Comparison of ENCODE assay signal across 11 cellular contexts in the genomic region with DNA sequence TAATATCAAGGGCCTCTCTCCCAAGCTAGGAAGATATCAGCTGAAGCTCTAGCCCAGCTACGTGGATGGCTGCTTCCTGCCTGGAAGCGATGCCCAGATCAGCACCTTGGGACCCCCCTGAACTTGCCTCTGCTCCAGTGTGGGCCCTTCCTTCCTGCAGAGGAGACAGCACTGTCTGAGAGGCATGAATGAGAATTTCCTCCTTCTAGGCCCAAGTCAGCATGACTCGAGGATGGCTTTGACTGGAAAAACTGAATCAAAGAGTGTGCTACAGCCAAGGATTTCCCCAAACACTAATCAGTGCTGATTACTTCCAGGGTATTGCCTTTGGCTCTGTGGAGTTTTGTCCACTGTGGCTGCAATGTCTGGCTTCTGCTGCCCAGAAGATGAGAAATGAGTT. TPM values are rescaled to one million over a fixed set of nuclear protein-coding genes. Genes with fewer than 3 reads are reported as not detected.
DNase-seq lines count a peak whose midpoint lies in the region; ATAC-seq, FAIRE-seq and TF ChIP-seq lines count a peak whose summit lies in the region.
"Had no signal": no experiment of that assay in that cellular context is flagged by ENCODE, and none has a peak within 500 bp of the region (broad histone marks: within the 10 kb centered on the region; RNA-seq: fewer than 3 reads in every experiment).

No MANE protein-coding gene starts in this region.

- POLR2A ChIA-PET in activated CD8-positive, alpha-beta T cell treated with anti-CD3 and anti-CD28 coated beads for 36 hours (lab: Charles Lee), result no interaction called here
- POLR2A ChIA-PET in activated CD8-positive, alpha-beta T cell treated with anti-CD3 and anti-CD28 coated beads, Interleukin-2, amount 10 ng/mL, durations not matched to agents 7 days and 5 days (lab: Charles Lee), result no interaction called here
- POLR2A ChIA-PET in HepG2 (lab: Yijun Ruan, JAX), result interaction anchor here (1.2 to 7.0 kb wide), 3 partner anchors 15 to 36 kb away, joined by 3 to 45 read pairs (median 3); no protein-coding TSS in a partner anchor
- POLR2A ChIA-PET in CD8-positive, alpha-beta T cell (lab: Charles Lee), result no interaction called here
- POLR2A ChIA-PET in activated CD4-positive, alpha-beta memory T cell treated with anti-CD3 and anti-CD28 coated beads for 36 hours (lab: Charles Lee), result interaction anchor here (0.7 kb wide), 1 partner anchor 10 kb away, joined by 3 read pairs; no protein-coding TSS in a partner anchor

- H3K27me3 Mint-ChIP-seq in activated CD8-positive, alpha-beta T cell treated with anti-CD3 and anti-CD28 coated beads for 36 hours, result no peaks in the 10 kb centered on the region
- no peaks in the 10 kb centered on the region for H3K27me3 Mint-ChIP-seq in activated CD8-positive, alpha-beta T cell treated with anti-CD3 and anti-CD28 coated beads, Interleukin-2, amount 10 ng/mL, durations not matched to agents 7 days and 5 days (ENCODE audit: low read depth)
- no peaks in the 10 kb centered on the region for H3K27me3 Mint-ChIP-seq in CD8-positive, alpha-beta T cell (ENCODE audit: low read depth)
- H3K27me3 Mint-ChIP-seq in activated CD4-positive, alpha-beta memory T cell treated with anti-CD3 and anti-CD28 coated beads for 36 hours, result no peaks in the 10 kb centered on the region

- TF ChIP-seq CTCF in activated CD8-positive, alpha-beta T cell treated with anti-CD3 and anti-CD28 coated beads for 36 hours (IDR thresholded peaks at IDR 0.05), result no peak
- TF ChIP-seq CTCF in cardiac fibroblast (IDR thresholded peaks at IDR 0.05; ENCODE audit: low read depth, low read length) (no peak), HepG2 (CRISPR knock-in tag; IDR thresholded peaks at IDR 0.05) (no peak), tibial artery (IDR thresholded peaks at IDR 0.05) (no peak)
- no peak for TF ChIP-seq CTCF in CD8-positive, alpha-beta T cell (IDR thresholded peaks at IDR 0.05)

- BruUV-seq in HepG2 (replicated peaks; lab: Mats Ljungman, UMichigan), result no TSS peak

- no peaks in the 10 kb centered on the region for H3K36me3 Mint-ChIP-seq in activated CD8-positive, alpha-beta T cell treated with anti-CD3 and anti-CD28 coated beads for 36 hours (ENCODE audit: low read depth)
- no peaks in the 10 kb centered on the region for H3K36me3 Mint-ChIP-seq in activated CD8-positive, alpha-beta T cell treated with anti-CD3 and anti-CD28 coated beads, Interleukin-2, amount 10 ng/mL, durations not matched to agents 7 days and 5 days (ENCODE audit: low read depth)
- peaks cover 2% of the 10 kb centered on the region for H3K36me3 Mint-ChIP-seq in CD8-positive, alpha-beta T cell
- no peaks in the 10 kb centered on the region for H3K36me3 Mint-ChIP-seq in activated CD4-positive, alpha-beta memory T cell treated with anti-CD3 and anti-CD28 coated beads for 36 hours

- peak; percentile 42 for ATAC-seq in activated CD8-positive, alpha-beta T cell treated with anti-CD3 and anti-CD28 coated beads for 36 hours
- no peak for ATAC-seq in activated CD8-positive, alpha-beta T cell treated with anti-CD3 and anti-CD28 coated beads, Interleukin-2, amount 10 ng/mL, durations not matched to agents 7 days and 5 days
- ATAC-seq in HepG2, result no peak
- no peak for ATAC-seq in HG02759 (IDR thresholded peaks at IDR 0.05; ENCODE audit: unreplicated experiment)
- ATAC-seq in CD8-positive, alpha-beta T cell, result no peak

- no peaks in the 10 kb centered on the region for H3K9me3 Mint-ChIP-seq in activated CD8-positive, alpha-beta T cell treated with anti-CD3 and anti-CD28 coated beads for 36 hours
- no peaks in the 10 kb centered on the region for H3K9me3 Mint-ChIP-seq in activated CD8-positive, alpha-beta T cell treated with anti-CD3 and anti-CD28 coated beads, Interleukin-2, amount 10 ng/mL, durations not matched to agents 7 days and 5 days (ENCODE audit: insufficient read depth)
- no peaks in the 10 kb centered on the region for H3K9me3 Mint-ChIP-seq in CD8-positive, alpha-beta T cell
- no peaks in the 10 kb centered on the region for H3K9me3 Mint-ChIP-seq in activated CD4-positive, alpha-beta memory T cell treated with anti-CD3 and anti-CD28 coated beads for 36 hours

- FAIRE-seq in HepG2 (lab: Jason Lieb, UNC), result no peak
- FAIRE-seq: TTC549 had no signal

- no peak overlapping the region for H3K4me3 ChIP-seq in cardiac fibroblast (replicated peaks in 1 of 2; ENCODE audit: low read depth in 2 of 2, low read length in 2 of 2)
- H3K4me3 ChIP-seq in HepG2 (replicated peaks in 1 of 3; ENCODE audit: insufficient read depth in 1 of 3, low read depth in 2 of 3, low read length in 3 of 3), result no peak overlapping the region
- no peak overlapping the region for H3K4me3 ChIP-seq in tibial artery
- no peak overlapping the region for H3K4me3 ChIP-seq in CD8-positive, alpha-beta T cell (ENCODE audit: low read depth, low read length)

- peaks cover 63% of the 10 kb centered on the region for H3K4me1 Mint-ChIP-seq in activated CD8-positive, alpha-beta T cell treated with anti-CD3 and anti-CD28 coated beads for 36 hours (ENCODE audit: low read depth)
- H3K4me1 Mint-ChIP-seq in activated CD8-positive, alpha-beta T cell treated with anti-CD3 and anti-CD28 coated beads, Interleukin-2, amount 10 ng/mL, durations not matched to agents 7 days and 5 days (ENCODE audit: low read depth), result peaks cover 26% of the 10 kb centered on the region
- peaks cover 66% of the 10 kb centered on the region for H3K4me1 Mint-ChIP-seq in CD8-positive, alpha-beta T cell (ENCODE audit: low read depth)
- peaks cover 21% of the 10 kb centered on the region for H3K4me1 Mint-ChIP-seq in activated CD4-positive, alpha-beta memory T cell treated with anti-CD3 and anti-CD28 coated beads for 36 hours (ENCODE audit: low read depth)

- peaks cover 15% of the 10 kb centered on the region for H4K20me1 ChIP-seq in HepG2 (ENCODE audit: insufficient read depth, low read length)

- H3K4me3 Mint-ChIP-seq in activated CD8-positive, alpha-beta T cell treated with anti-CD3 and anti-CD28 coated beads for 36 hours, result no peak overlapping the region
- no peak overlapping the region for H3K4me3 Mint-ChIP-seq in activated CD8-positive, alpha-beta T cell treated with anti-CD3 and anti-CD28 coated beads, Interleukin-2, amount 10 ng/mL, durations not matched to agents 7 days and 5 days
- no peak overlapping the region for H3K4me3 Mint-ChIP-seq in CD8-positive, alpha-beta T cell
- no peak overlapping the region for H3K4me3 Mint-ChIP-seq in activated CD4-positive, alpha-beta memory T cell treated with anti-CD3 and anti-CD28 coated beads for 36 hours

- TF ChIP-seq RAD21 in HepG2 (CRISPR knock-in tag; IDR thresholded peaks at IDR 0.05), result no peak

- peaks cover 95% of the 10 kb centered on the region for H3K79me2 ChIP-seq in HepG2 (ENCODE audit: insufficient read depth, low read length)

- intact Hi-C loops in activated CD8-positive, alpha-beta T cell treated with anti-CD3 and anti-CD28 coated beads for 36 hours (cut with micrococcal nuclease), result no loop called here
- intact Hi-C loops in HepG2 (cut with micrococcal nuclease; ENCODE audit: unreplicated experiment) (loop anchor here (5.0 kb wide), 1 partner anchor 58 kb away; no protein-coding TSS in a partner anchor), tibial artery (cut with DNase I; ENCODE audit: low total_unique reads) (no loop called here)
- intact Hi-C loops in CD8-positive, alpha-beta T cell (cut with DNase I, micrococcal nuclease), result no loop called here
- intact Hi-C loops in activated CD4-positive, alpha-beta memory T cell treated with anti-CD3 and anti-CD28 coated beads for 36 hours (cut with micrococcal nuclease), result no loop called here

- H3K9ac ChIP-seq in HepG2 (ENCODE audit: insufficient read depth, low read depth, low read length), result no peak overlapping the region

- no peak overlapping the region for H3K4me2 ChIP-seq in HepG2 (ENCODE audit: low read depth, low read length)

- H3K27ac ChIP-seq in HepG2 (ENCODE audit: extremely low read length, insufficient read depth, low read length) (peak overlapping the region; percentile 15), tibial artery (peak overlapping the region; percentile 38 to 56)
- H3K27ac ChIP-seq in CD8-positive, alpha-beta T cell (ENCODE audit: low read depth, low read length), result no peak overlapping the region

- no peaks in the 10 kb centered on the region for H3K27me3 ChIP-seq in HepG2 (ENCODE audit: control insufficient read depth in 1 of 2, insufficient read depth in 2 of 2, low read length in 2 of 2)
- no peaks in the 10 kb centered on the region for H3K27me3 ChIP-seq in tibial artery
- H3K27me3 ChIP-seq in CD8-positive, alpha-beta T cell (ENCODE audit: insufficient read depth, low read length), result no peaks in the 10 kb centered on the region

- TF ChIP-seq EP300 in HepG2 (IDR thresholded peaks at IDR 0.05; ENCODE audit: low read depth in 2 of 2, low read length in 2 of 2) (no peak), HepG2 (CRISPR knock-in tag; IDR thresholded peaks at IDR 0.05; ENCODE audit: borderline replicate concordance) (no peak)

- H3K4me1 ChIP-seq in HepG2 (ENCODE audit: insufficient read depth, low read length) (peaks cover 81% of the 10 kb centered on the region), tibial artery (peaks cover 0 to 96% (median 67%) of the 10 kb centered on the region in 4 donors)
- peaks cover 21% of the 10 kb centered on the region for H3K4me1 ChIP-seq in CD8-positive, alpha-beta T cell (ENCODE audit: insufficient read depth, low read length)

- H3K9me3 ChIP-seq in HepG2 (ENCODE audit: low read length) (no peaks in the 10 kb centered on the region), tibial artery (no peaks in the 10 kb centered on the region)
- H3K9me3 ChIP-seq in CD8-positive, alpha-beta T cell (ENCODE audit: low read length), result no peaks in the 10 kb centered on the region

- no peak for DNase-seq in activated CD8-positive, alpha-beta T cell treated with anti-CD3 and anti-CD28 coated beads for 36 hours
- no peak for DNase-seq in activated CD8-positive, alpha-beta T cell treated with anti-CD3 and anti-CD28 coated beads, Interleukin-2, amount 10 ng/mL, durations not matched to agents 7 days and 5 days
- DNase-seq in cardiac fibroblast (ENCODE audit: low read depth in 2 of 2) (peak; percentile 56 to 58), HepG2 (ENCODE audit: low spot score) (no peak), tibial artery (no peak)
- DNase-seq in CD8-positive, alpha-beta T cell, result no peak
- no peak for DNase-seq in activated CD4-positive, alpha-beta memory T cell treated with anti-CD3 and anti-CD28 coated beads for 36 hours
- DNase-seq: ACHN, NCI-H187 had no signal

- in situ Hi-C loops in HepG2 (cut with HindIII; ENCODE audit: extremely low pct_ligation_motif_present, low pct_unique_long_range_greater_than_20kb), result no loop called here

- H3K36me3 ChIP-seq in HepG2 (replicated peaks in 1 of 2; ENCODE audit: control insufficient read depth in 1 of 2, insufficient read depth in 2 of 2, low read length in 2 of 2) (peaks cover 1 to 4% of the 10 kb centered on the region in 2 experiments; a peak in 1 of 5 replicates), tibial artery (no peaks in the 10 kb centered on the region)
- no peaks in the 10 kb centered on the region for H3K36me3 ChIP-seq in CD8-positive, alpha-beta T cell (ENCODE audit: insufficient read depth, low read length)

- TF ChIP-seq POLR2A in HepG2 (IDR thresholded peaks at IDR 0.05; ENCODE audit: insufficient read depth in 1 of 2, low read depth in 2 of 2, low read length in 2 of 2), result no peak

- 90% methylated on average over 3 of the region's 3 CpGs for WGBS in HepG2 (ENCODE audit: low lambda C conversion rate)

- no peak overlapping the region for H2AFZ ChIP-seq in HepG2 (ENCODE audit: low read length)

- CTCF ChIA-PET in activated CD8-positive, alpha-beta T cell treated with anti-CD3 and anti-CD28 coated beads for 36 hours (lab: Charles Lee), result interaction anchor here (0.7 kb wide), 1 partner anchor 8 kb away, joined by 3 read pairs; no protein-coding TSS in a partner anchor
- CTCF ChIA-PET in activated CD8-positive, alpha-beta T cell treated with anti-CD3 and anti-CD28 coated beads, Interleukin-2, amount 10 ng/mL, durations not matched to agents 7 days and 5 days (lab: Charles Lee), result no interaction called here
- CTCF ChIA-PET in HepG2 (lab: Yijun Ruan, JAX; ENCODE audit: low intra/inter-chr PET ratio, low total read pairs), result no interaction called here
- CTCF ChIA-PET in CD8-positive, alpha-beta T cell (lab: Charles Lee), result no interaction called here
- CTCF ChIA-PET in activated CD4-positive, alpha-beta memory T cell treated with anti-CD3 and anti-CD28 coated beads for 36 hours (lab: Charles Lee), result no interaction called here

- H3K27ac Mint-ChIP-seq in activated CD8-positive, alpha-beta T cell treated with anti-CD3 and anti-CD28 coated beads for 36 hours, result no peak overlapping the region
- no peak overlapping the region for H3K27ac Mint-ChIP-seq in activated CD8-positive, alpha-beta T cell treated with anti-CD3 and anti-CD28 coated beads, Interleukin-2, amount 10 ng/mL, durations not matched to agents 7 days and 5 days
- no peak overlapping the region for H3K27ac Mint-ChIP-seq in CD8-positive, alpha-beta T cell
- no peak overlapping the region for H3K27ac Mint-ChIP-seq in activated CD4-positive, alpha-beta memory T cell treated with anti-CD3 and anti-CD28 coated beads for 36 hours

RNA-seq across cellular contexts. Expression of a gene that starts 36.4 kb away (rescaled TPM):
- total RNA-seq in activated CD8-positive, alpha-beta T cell treated with anti-CD3 and anti-CD28 coated beads for 36 hours, result 10 to 100 TPM; 26.3 to 28.4 TPM
- 10 to 100 TPM; 14.1 to 15.9 TPM for total RNA-seq in activated CD8-positive, alpha-beta T cell treated with anti-CD3 and anti-CD28 coated beads, Interleukin-2, amount 10 ng/mL, durations not matched to agents 7 days and 5 days
- 48.8 and 130 TPM in 2 replicates for total RNA-seq in HepG2 (2016; rRNA removed; fragmentation: Illumina TruSeq; extraction: Trizol)
- total RNA-seq in HepG2 (2016; cell fraction: cytosol; rRNA removed; fragmentation: Illumina TruSeq; extraction: Trizol; ENCODE audit: low read depth), result 13.1 and 13.3 TPM in 2 replicates
- 39.2 and 136 TPM in 2 replicates for total RNA-seq in HepG2 (2016; cell fraction: insoluble cytoplasmic fraction; rRNA removed; fragmentation: Illumina TruSeq; extraction: Trizol)
- 18.9 and 22.5 TPM in 2 replicates for total RNA-seq in HepG2 (2016; cell fraction: membrane; rRNA removed; fragmentation: Illumina TruSeq; extraction: Trizol)
- total RNA-seq in HepG2 (2016; cell fraction: nucleus; rRNA removed; fragmentation: Illumina TruSeq; extraction: Trizol), result 211 and 228 TPM in 2 replicates
- 106 and 126 TPM in 2 replicates for polyA plus RNA-seq in HepG2 (2011; rRNA removed)
- polyA plus RNA-seq in HepG2 (2011; cell fraction: cytosol; rRNA removed), result 92.4 and 98.4 TPM in 2 replicates
- polyA plus RNA-seq in HepG2 (2011; cell fraction: nucleus; rRNA removed), result 739 and 796 TPM in 2 replicates
- 198 and 216 TPM in 2 replicates for polyA plus RNA-seq in HepG2 (2012)
- 8.9 and 9.6 TPM in 2 replicates for polyA plus RNA-seq in HepG2 (2016; cell fraction: cytosol; fragmentation: Illumina TruSeq; extraction: Trizol; ENCODE audit: low read depth)
- polyA plus RNA-seq in HepG2 (2016; cell fraction: insoluble cytoplasmic fraction; fragmentation: Illumina TruSeq; extraction: Trizol; ENCODE audit: low read depth), result 41.9 and 44.7 TPM in 2 replicates
- polyA plus RNA-seq in HepG2 (2016; cell fraction: membrane; fragmentation: Illumina TruSeq; extraction: Trizol; ENCODE audit: low read depth), result 15.4 and 16.3 TPM in 2 replicates
- 270 and 279 TPM in 2 replicates for polyA plus RNA-seq in HepG2 (2016; cell fraction: nucleus; fragmentation: Illumina TruSeq; extraction: Trizol; ENCODE audit: insufficient read depth, low read depth)
- polyA minus RNA-seq in HepG2 (2011; rRNA and poly(A)+ RNA removed; ENCODE audit: low replicate concordance), result 277 and 558 TPM in 2 replicates
- polyA minus RNA-seq in HepG2 (2011; cell fraction: cytosol; rRNA and poly(A)+ RNA removed), result 259 and 274 TPM in 2 replicates
- polyA minus RNA-seq in HepG2 (2011; cell fraction: nucleus; rRNA and poly(A)+ RNA removed), result 831 and 1,056 TPM in 2 replicates
- total RNA-seq in CD8-positive, alpha-beta T cell, result 10 to 100 TPM; 46.8 to 52.1 TPM
- total RNA-seq in activated CD4-positive, alpha-beta memory T cell treated with anti-CD3 and anti-CD28 coated beads for 36 hours, result 10 to 100 TPM; 23.1 to 26.0 TPM

Comparison
In these comparisons a context has a peak if more than half of its experiments do, and no peak if none do; other contexts are left out.
1. DNase-seq: peak in cardiac fibroblast (2 of 2); none in activated CD8-positive, alpha-beta T cell treated with anti-CD3 and anti-CD28 coated beads for 36 hours (single experiment), activated CD8-positive, alpha-beta T cell treated with anti-CD3 and anti-CD28 coated beads, Interleukin-2, amount 10 ng/mL, durations not matched to agents 7 days and 5 days (single experiment), HepG2 (single experiment), tibial artery (0 of 2), CD8-positive, alpha-beta T cell (0 of 7) and activated CD4-positive, alpha-beta memory T cell treated with anti-CD3 and anti-CD28 coated beads for 36 hours (single experiment).
2. POLR2A ChIA-PET loops: an anchor here in HepG2 (1.2 to 7.0 kb wide) and activated CD4-positive, alpha-beta memory T cell treated with anti-CD3 and anti-CD28 coated beads for 36 hours (0.7 kb wide); none called in activated CD8-positive, alpha-beta T cell treated with anti-CD3 and anti-CD28 coated beads for 36 hours, activated CD8-positive, alpha-beta T cell treated with anti-CD3 and anti-CD28 coated beads, Interleukin-2, amount 10 ng/mL, durations not matched to agents 7 days and 5 days and CD8-positive, alpha-beta T cell.